ENCODE assay signal across 22 cellular contexts in the genomic region with DNA sequence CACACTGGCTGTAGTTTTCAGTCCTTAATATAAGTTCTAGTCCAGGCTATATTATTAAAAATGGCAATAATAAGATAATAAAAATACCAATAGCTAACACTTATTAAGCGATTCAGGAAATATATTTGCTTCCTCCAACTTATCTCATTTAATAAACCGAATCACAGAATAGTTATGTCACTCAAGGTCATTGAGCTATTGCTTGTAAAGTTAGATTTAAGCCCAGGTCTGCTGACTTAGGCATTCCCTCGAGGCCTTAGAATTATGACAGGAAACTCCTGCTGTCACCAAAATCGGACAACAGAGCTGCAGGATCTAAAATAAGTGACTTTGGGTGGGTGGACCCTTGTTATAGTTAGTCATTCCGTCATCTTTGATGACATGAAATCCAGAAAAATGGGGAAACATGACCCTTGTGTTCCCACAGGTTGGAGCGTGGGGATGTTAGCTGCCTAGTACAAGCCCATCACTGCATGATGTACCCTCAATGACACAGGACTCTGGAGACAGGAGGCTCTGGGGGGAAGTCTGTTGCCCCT.
"Had no signal": no experiment of that assay in that cellular context is flagged by ENCODE, and none has a peak within 500 bp of the region (broad histone marks: within the 10 kb centered on the region; RNA-seq: fewer than 3 reads in every experiment).

No MANE protein-coding gene starts in this region.

- DNase-seq: activated CD4-positive, alpha-beta T cell treated with anti-CD3 and anti-CD28 coated beads for 1 hour; activated CD4-positive, alpha-beta T cell treated with anti-CD3 and anti-CD28 coated beads, Interleukin-2, amount 50 U/mL, for 1 hour; activated CD8-positive, alpha-beta T cell treated with anti-CD3 and anti-CD28 coated beads, Interleukin-2, amount 10 ng/mL, durations not matched to agents 7 days and 5 days; activated naive CD4-positive, alpha-beta T cell treated with Interleukin-2 at 50 U/mL for 16 hours; activated naive CD8-positive, alpha-beta T cell treated with anti-CD3 and anti-CD28 coated beads for 36 hours; cerebellar nuclear complex; effector CD4-positive, alpha-beta T cell; heart left ventricle; left ventricle myocardium inferior; mammary epithelial cell; naive thymus-derived CD8-positive, alpha-beta T cell; retina; spleen; stimulated activated CD4-positive, alpha-beta T cell treated with anti-CD3 and anti-CD28 coated beads, Interleukin-4, amount 100 ng/mL, for 4 hours; stimulated activated naive CD8-positive, alpha-beta T cell treated with anti-CD3 and anti-CD28 coated beads, Interleukin-15, Interleukin-2, amounts not matched to agents 100 U/mL and 50 U/mL, for 24 hours; T-helper 9 cell; tibial artery had no signal

- H3K4me1 ChIP-seq: spleen had no signal

- H3K27me3 ChIP-seq: heart left ventricle, spleen, tibial artery had no signal

- H3K27ac Mint-ChIP-seq: activated CD8-positive, alpha-beta T cell treated with anti-CD3 and anti-CD28 coated beads, Interleukin-2, amount 10 ng/mL, durations not matched to agents 7 days and 5 days; activated naive CD8-positive, alpha-beta T cell treated with anti-CD3 and anti-CD28 coated beads for 36 hours; activated T-helper 17 cell treated with anti-CD3 and anti-CD28 coated beads, Interleukin-2, amount 50 U/mL, for 72 hours; mesothelial cell of epicardium; naive thymus-derived CD8-positive, alpha-beta T cell; progenitor cell of endocrine pancreas had no signal

- H3K36me3 Mint-ChIP-seq: activated naive CD8-positive, alpha-beta T cell treated with anti-CD3 and anti-CD28 coated beads for 36 hours; mesothelial cell of epicardium; naive thymus-derived CD8-positive, alpha-beta T cell had no signal

- H3K9me3 Mint-ChIP-seq: activated T-helper 17 cell treated with anti-CD3 and anti-CD28 coated beads, Interleukin-2, amount 50 U/mL, for 72 hours had no signal

- H3K4me1 Mint-ChIP-seq: activated naive CD8-positive, alpha-beta T cell treated with anti-CD3 and anti-CD28 coated beads for 36 hours; activated T-helper 17 cell treated with anti-CD3 and anti-CD28 coated beads, Interleukin-2, amount 50 U/mL, for 72 hours; naive thymus-derived CD8-positive, alpha-beta T cell had no signal

- H3K27ac ChIP-seq: heart left ventricle, left ventricle myocardium inferior, spleen had no signal

- H3K4me3 ChIP-seq: heart left ventricle, left ventricle myocardium inferior, spleen, tibial artery had no signal

- H3K4me3 Mint-ChIP-seq: activated CD8-positive, alpha-beta T cell treated with anti-CD3 and anti-CD28 coated beads, Interleukin-2, amount 10 ng/mL, durations not matched to agents 7 days and 5 days; activated naive CD8-positive, alpha-beta T cell treated with anti-CD3 and anti-CD28 coated beads for 36 hours; activated T-helper 17 cell treated with anti-CD3 and anti-CD28 coated beads, Interleukin-2, amount 50 U/mL, for 72 hours; mesothelial cell of epicardium; naive thymus-derived CD8-positive, alpha-beta T cell had no signal

- ATAC-seq: activated CD8-positive, alpha-beta T cell treated with anti-CD3 and anti-CD28 coated beads, Interleukin-2, amount 10 ng/mL, durations not matched to agents 7 days and 5 days; activated T-helper 17 cell treated with anti-CD3 and anti-CD28 coated beads, Interleukin-2, amount 50 U/mL, for 72 hours; heart left ventricle; naive thymus-derived CD8-positive, alpha-beta T cell; stimulated activated naive CD8-positive, alpha-beta T cell treated with anti-CD3 and anti-CD28 coated beads, Interleukin-15, Interleukin-2, amounts not matched to agents 100 U/mL and 50 U/mL, for 24 hours had no signal

- H3K9me3 ChIP-seq: left ventricle myocardium inferior had no signal

- FAIRE-seq: bronchial epithelial cell, endometrium had no signal

- H3K27me3 Mint-ChIP-seq: progenitor cell of endocrine pancreas had no signal
